13 cellular contexts compared by ENCODE assay signal in the genomic region with DNA sequence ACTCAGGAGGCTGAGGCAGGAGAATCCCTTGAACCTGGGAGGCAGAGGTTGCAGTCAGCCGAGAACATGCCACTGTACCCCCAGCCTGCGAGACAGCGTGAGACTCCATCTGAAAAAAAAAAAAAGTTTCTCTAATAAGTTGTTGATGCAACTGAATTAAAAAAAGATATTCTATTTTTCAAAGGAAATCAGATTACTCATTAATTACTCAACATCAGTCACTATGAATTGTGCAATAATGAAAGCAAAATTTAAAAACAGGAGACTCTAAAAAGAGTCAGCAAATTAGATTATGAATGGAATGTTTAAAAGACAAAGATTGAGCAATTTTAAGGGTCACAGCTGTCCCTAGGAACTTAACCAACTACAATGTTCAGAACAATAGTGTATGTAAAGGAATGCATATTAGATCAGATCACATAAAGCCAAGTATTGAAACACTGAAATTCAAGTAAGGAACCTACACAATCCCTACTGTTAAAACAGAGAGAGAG.
DNase-seq lines count a peak whose midpoint lies in the region; ATAC-seq and TF ChIP-seq lines count a peak whose summit lies in the region.
"Had no signal": no experiment of that assay in that cellular context is flagged by ENCODE, and none has a peak within 500 bp of the region (broad histone marks: within the 10 kb centered on the region; RNA-seq: fewer than 3 reads in every experiment).

No MANE protein-coding gene starts in this region.

- peak overlapping the region; percentile 66 for H3K27ac ChIP-seq in osteoblast (ENCODE audit: low read depth, low read length)
- H3K27ac ChIP-seq: HL-60, lower lobe of right lung had no signal

- H4K20me1 ChIP-seq in osteoblast (ENCODE audit: insufficient read depth, low read length), result no peaks in the 10 kb centered on the region

- ATAC-seq in GM19452 (IDR thresholded peaks at IDR 0.05; ENCODE audit: unreplicated experiment), result no peak

- H3K4me1 ChIP-seq in osteoblast (ENCODE audit: insufficient read depth, low read length), result peaks cover 26% of the 10 kb centered on the region

- DNase-seq in GM04503 (ENCODE audit: low read depth) (peak; percentile 75), RKO (ENCODE audit: low spot score) (peak; percentile 68), epithelial cell of proximal tubule (ENCODE audit: low read depth) (peak; percentile 56), osteoblast (ENCODE audit: insufficient read length, low spot score, missing footprints) (no peak), epidermal melanocyte (ENCODE audit: insufficient read length, low spot score) (no peak), NCI-H2171 treated with DMSO at 0.1 percent for 48 hours (lab: John Stamatoyannopoulos, UW) (no peak)
- no peak for DNase-seq in activated effector memory CD4-positive, alpha-beta T cell treated with anti-CD3 and anti-CD28 coated beads, Interleukin-2, amount 50 U/mL, for 16 hours
- DNase-seq: activated CD8-positive, alpha-beta memory T cell treated with anti-CD3 and anti-CD28 coated beads, Interleukin-2, amount 50 U/mL, for 4 hours; DND-41; lower lobe of right lung; T-helper 1 cell had no signal

- no peaks in the 10 kb centered on the region for H3K79me2 ChIP-seq in osteoblast (ENCODE audit: insufficient read depth, low read length)

- no peaks in the 10 kb centered on the region for H3K9me3 ChIP-seq in osteoblast (ENCODE audit: low read depth, low read length)
- H3K9me3 ChIP-seq: lower lobe of right lung had no signal

- H2AFZ ChIP-seq in osteoblast (ENCODE audit: low read length), result no peak overlapping the region

- no peaks in the 10 kb centered on the region for H3K27me3 ChIP-seq in osteoblast (ENCODE audit: insufficient read depth, low read length)

- peak overlapping the region; percentile 23 for H3K4me2 ChIP-seq in osteoblast (ENCODE audit: insufficient read depth, low read length)

- no peaks in the 10 kb centered on the region for H3K36me3 ChIP-seq in osteoblast (ENCODE audit: insufficient read depth, low read length)
- H3K36me3 ChIP-seq: lower lobe of right lung had no signal

- no peak overlapping the region for H3K4me3 ChIP-seq in epithelial cell of proximal tubule (ENCODE audit: low read depth, low read length)
- H3K4me3 ChIP-seq in osteoblast (ENCODE audit: insufficient read depth, low read length), result no peak overlapping the region
- H3K4me3 ChIP-seq: lower lobe of right lung had no signal

- TF ChIP-seq CTCF in epithelial cell of proximal tubule (conservative IDR thresholded peaks at IDR 0.05; ENCODE audit: low read depth, low read length) (no peak), osteoblast (IDR thresholded peaks at IDR 0.05; ENCODE audit: extremely low read depth, low read depth, low read length) (no peak)

Comparison
In these comparisons a context has a peak if more than half of its experiments do, and no peak if none do; other contexts are left out.
1. DNase-seq: peak in GM04503 (single experiment), RKO (single experiment) and epithelial cell of proximal tubule (single experiment); none in osteoblast (single experiment), epidermal melanocyte (single experiment), NCI-H2171 treated with DMSO at 0.1 percent for 48 hours (single experiment) and activated effector memory CD4-positive, alpha-beta T cell treated with anti-CD3 and anti-CD28 coated beads, Interleukin-2, amount 50 U/mL, for 16 hours (single experiment).